In the genomic region with DNA sequence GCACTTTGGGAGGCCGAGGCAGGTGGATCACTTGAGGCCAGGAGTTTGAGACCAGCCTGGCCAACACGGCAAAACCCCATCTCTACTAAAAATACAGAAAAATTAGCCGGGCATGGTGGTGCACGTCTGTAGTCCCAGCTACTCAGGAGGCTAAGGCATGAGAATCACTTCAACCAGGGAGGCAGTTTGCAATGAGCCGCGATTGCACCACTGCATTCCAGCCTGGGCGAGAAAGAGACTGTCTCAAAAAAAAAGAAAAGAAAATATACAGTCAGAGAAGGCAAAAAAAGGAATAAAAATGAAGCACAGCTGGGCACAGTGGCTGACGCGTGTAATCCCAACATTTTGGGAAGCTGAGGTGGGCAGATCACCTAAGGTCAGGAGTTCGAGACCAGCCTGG, we compare ENCODE assay signal across 4 cellular contexts. TPM values are rescaled to one million over a fixed set of nuclear protein-coding genes. Genes with fewer than 3 reads are reported as not detected.
"Had no signal": no experiment of that assay in that cellular context is flagged by ENCODE, and none has a peak within 500 bp of the region (broad histone marks: within the 10 kb centered on the region; RNA-seq: fewer than 3 reads in every experiment).

No MANE protein-coding gene starts in this region.

RNA-seq across cellular contexts. Expression of a gene that starts 7.3 kb away (rescaled TPM):
- total RNA-seq: HepG2, HT-29, HT1080, K562 had no signal
- polyA plus RNA-seq: HepG2, K562 had no signal
